Comparison of ENCODE assay signal across 10 cellular contexts in genomic region chr17:1592751-1593629, GRCh38. TPM values are rescaled to one million over a fixed set of nuclear protein-coding genes. Genes with fewer than 3 reads are reported as not detected.
DNase-seq lines count a peak whose midpoint lies in the region; ATAC-seq and TF ChIP-seq lines count a peak whose summit lies in the region.
"Had no signal": no experiment of that assay in that cellular context is flagged by ENCODE, and none has a peak within 500 bp of the region (broad histone marks: within the 10 kb centered on the region; RNA-seq: fewer than 3 reads in every experiment).

No MANE protein-coding gene starts in this region.

- intact Hi-C loops in Calu3 (cut with micrococcal nuclease; ENCODE audit: unreplicated experiment): no loop called here

- H2AFZ ChIP-seq in GM23338: no peak overlapping the region

- DNase-seq in GM23338 (ENCODE audit: low spot score) (no peak), naive B cell (peak; percentile 96), KBM-7 (no peak), Calu3 (no peak), endodermal cell (no peak)
- DNase-seq in Jurkat, Clone E6-1 (ENCODE audit: low read depth, low spot score): peak; percentile 96
- DNase-seq: left ventricle myocardium inferior had no signal

- peaks cover 5% of the 10 kb centered on the region; the same call in 1 of the 2 replicates for H3F3A ChIP-seq in GM23338 (replicated peaks; ENCODE audit: low read depth)

- H3K27me3 ChIP-seq in GM23338 (ENCODE audit: insufficient read depth) (no peaks in the 10 kb centered on the region), endodermal cell (ENCODE audit: control insufficient read depth, insufficient read depth, low read length, poor library complexity, severe bottlenecking) (peaks cover 79% of the 10 kb centered on the region)
- H3K27me3 ChIP-seq: SJSA1 had no signal

- no peak overlapping the region for H3K9ac ChIP-seq in endodermal cell (ENCODE audit: extremely low read depth, low read length, poor library complexity, severe bottlenecking)

- peaks cover 9% of the 10 kb centered on the region for H3K27me3 Mint-ChIP-seq in GM23338 (ENCODE audit: insufficient read depth, low read depth, poor library complexity)
- H3K27me3 Mint-ChIP-seq in naive B cell: no peaks in the 10 kb centered on the region
- H3K27me3 Mint-ChIP-seq in Calu3 (ENCODE audit: unreplicated experiment): no peaks in the 10 kb centered on the region
- H3K27me3 Mint-ChIP-seq in endodermal cell (ENCODE audit: insufficient read depth): peaks cover 92% of the 10 kb centered on the region

- 89 to 91% methylated on average over 20 to 25 of the region's 25 CpGs for WGBS in endodermal cell (ENCODE audit: insufficient coverage in 1 of 2, insufficient read length in 1 of 2), 2 experiments

- H3K36me3 ChIP-seq in GM23338 (ENCODE audit: insufficient read depth) (no peaks in the 10 kb centered on the region), endodermal cell (ENCODE audit: control insufficient read depth, insufficient read depth, low read length) (no peaks in the 10 kb centered on the region)
- H3K36me3 ChIP-seq: left ventricle myocardium inferior, SJSA1 had no signal

- H3K36me3 Mint-ChIP-seq in GM23338 (ENCODE audit: low read depth): no peaks in the 10 kb centered on the region; the same call in 2 of the 3 replicates
- H3K36me3 Mint-ChIP-seq in naive B cell: no peaks in the 10 kb centered on the region
- H3K36me3 Mint-ChIP-seq in Calu3 (ENCODE audit: insufficient read depth, unreplicated experiment): no peaks in the 10 kb centered on the region
- peaks cover 8% of the 10 kb centered on the region for H3K36me3 Mint-ChIP-seq in endodermal cell (ENCODE audit: low read depth)

- no peaks in the 10 kb centered on the region for H3K9me3 ChIP-seq in endodermal cell (ENCODE audit: control insufficient read depth, low read length)
- H3K9me3 ChIP-seq: left ventricle myocardium inferior, SJSA1 had no signal

- TF ChIP-seq CTCF in GM23338 (conservative IDR thresholded peaks at IDR 0.05; ENCODE audit: low read depth in 2 of 2): no peak
- no peak for TF ChIP-seq CTCF in Calu3 (IDR thresholded peaks at IDR 0.05; ENCODE audit: unreplicated experiment)
- no peak for TF ChIP-seq CTCF in endodermal cell (conservative IDR thresholded peaks at IDR 0.05)

- in situ Hi-C loops in KBM-7 (cut with MboI; ENCODE audit: low pct_unique_long_range_greater_than_20kb, low sequenced_read_pairs): no loop called here

- H3K4me3 Mint-ChIP-seq in GM23338 (no peak overlapping the region), naive B cell (peak overlapping the region; percentile 75 to 92 (median 86)), Calu3 (ENCODE audit: low read depth, unreplicated experiment) (no peak overlapping the region), endodermal cell (no peak overlapping the region)

- no TSS peak for BruUV-seq in Calu3 (replicated peaks; lab: Mats Ljungman, UMichigan)

- H3K4me1 ChIP-seq in GM23338 (ENCODE audit: insufficient read depth): no peaks in the 10 kb centered on the region; the same call in 1 of the 2 replicates
- H3K4me1 ChIP-seq in endodermal cell (ENCODE audit: control insufficient read depth, insufficient read depth, low read length): peaks cover 9% of the 10 kb centered on the region

- no peak overlapping the region for H3K27ac Mint-ChIP-seq in GM23338
- peak overlapping the region; percentile 93 to 100 (median 98) for H3K27ac Mint-ChIP-seq in naive B cell
- no peak overlapping the region for H3K27ac Mint-ChIP-seq in Calu3 (ENCODE audit: unreplicated experiment)
- H3K27ac Mint-ChIP-seq in endodermal cell: no peak overlapping the region

- H3K79me2 ChIP-seq in GM23338 (replicated peaks; ENCODE audit: insufficient read depth): no peaks in the 10 kb centered on the region

- no peak overlapping the region for H3K4me2 ChIP-seq in GM23338

- ATAC-seq in GM18861 (IDR thresholded peaks at IDR 0.05; ENCODE audit: unreplicated experiment) (peak; percentile 58), GM23338 (no peak), naive B cell (ENCODE audit: low read depth in 2 of 2) (peak; percentile 90 to 92), GM19328 (IDR thresholded peaks at IDR 0.05; ENCODE audit: unreplicated experiment) (no peak)

- peak overlapping the region; percentile 63; the same call in 1 of the 2 replicates for H3K27ac ChIP-seq in GM23338 (ENCODE audit: low read depth)
- H3K27ac ChIP-seq in endodermal cell (ENCODE audit: low read depth, low read length): no peak overlapping the region
- H3K27ac ChIP-seq: left ventricle myocardium inferior, SJSA1 had no signal

- H4K20me1 ChIP-seq in GM23338 (replicated peaks; ENCODE audit: insufficient read depth): no peaks in the 10 kb centered on the region

- CTCF ChIA-PET in Calu3 (lab: Charles Lee): no interaction called here

- H3K9me3 Mint-ChIP-seq in GM23338: no peaks in the 10 kb centered on the region
- H3K9me3 Mint-ChIP-seq in naive B cell: no peaks in the 10 kb centered on the region
- H3K9me3 Mint-ChIP-seq in Calu3 (ENCODE audit: low read depth, unreplicated experiment): no peaks in the 10 kb centered on the region
- no peaks in the 10 kb centered on the region for H3K9me3 Mint-ChIP-seq in endodermal cell

- H3K4me1 Mint-ChIP-seq in GM23338 (peaks cover 15% of the 10 kb centered on the region), naive B cell (peaks cover 18 to 34% (median 26%) of the 10 kb centered on the region in 3 donors), Calu3 (ENCODE audit: low read depth, unreplicated experiment) (no peaks in the 10 kb centered on the region), endodermal cell (peaks cover 4% of the 10 kb centered on the region)

- H3K4me3 ChIP-seq in GM23338 (no peak overlapping the region), endodermal cell (ENCODE audit: low read length) (no peak overlapping the region)
- H3K4me3 ChIP-seq in Jurkat, Clone E6-1 (ENCODE audit: low read length): peak overlapping the region; percentile 45
- H3K4me3 ChIP-seq: left ventricle myocardium inferior, SJSA1 had no signal

- H3K9me2 ChIP-seq in GM23338 (ENCODE audit: insufficient read depth): no peaks in the 10 kb centered on the region

TF ChIP-seq in GM23338, 12 proteins besides CTCF, POLR2A, EP300 and RAD21 (continues in another document):
- TF ChIP-seq EZH2 (IDR thresholded peaks at IDR 0.05; ENCODE audit: low read depth, unreplicated experiment): no peak
- no peak for TF ChIP-seq REST (IDR thresholded peaks at IDR 0.05; ENCODE audit: unreplicated experiment)
- TF ChIP-seq JUNB (IDR thresholded peaks at IDR 0.05; ENCODE audit: unreplicated experiment): no peak

RNA-seq across cellular contexts. Expression of gene PITPNA, which starts 30.4 kb away (rescaled TPM):
- total RNA-seq in GM23338 (2014; rRNA removed; shearing (Covaris generic)): 24.2 and 28.1 TPM in 2 replicates
- polyA plus RNA-seq in GM23338 (2016; fragmentation: Nextera tagmentation; extraction: Ambion mirVana): 13.0 and 14.2 TPM in 2 replicates
- 82.6 TPM for polyA plus RNA-seq in Jurkat, Clone E6-1 (2012; ENCODE audit: insufficient read depth, insufficient read length)
- polyA plus RNA-seq in naive B cell (ENCODE audit: low read depth in 6 of 6): 10 to 100 TPM; 25.2 to 44.0 (median 35.2) TPM
- 52.0 and 59.4 TPM in 2 replicates for total RNA-seq in Calu3 (2022)
- total RNA-seq in endodermal cell: 10 to 100 TPM; 62.6 TPM
- 43.6 TPM for polyA plus RNA-seq in endodermal cell (2013, experiment 1 of 2)
- 42.3 TPM for polyA plus RNA-seq in endodermal cell (2013, experiment 2 of 2)

RNA-seq across cellular contexts. Expression of gene SLC43A2, which starts 35.6 kb away (rescaled TPM):
- 7.1 and 9.8 TPM in 2 replicates for total RNA-seq in GM23338 (2014; rRNA removed; shearing (Covaris generic))
- polyA plus RNA-seq in GM23338 (2016; fragmentation: Nextera tagmentation; extraction: Ambion mirVana): 2.2 and 2.5 TPM in 2 replicates
- 5.2 TPM for polyA plus RNA-seq in Jurkat, Clone E6-1 (2012; ENCODE audit: insufficient read depth, insufficient read length)
- 10 to 100 TPM; 18.4 to 36.4 (median 29.1) TPM for polyA plus RNA-seq in naive B cell (ENCODE audit: low read depth in 6 of 6)
- 3.3 TPM in 2 replicates for total RNA-seq in Calu3 (2022)
- total RNA-seq in endodermal cell: 10 to 100 TPM; 14.0 to 18.6 TPM
- 11.6 TPM for polyA plus RNA-seq in endodermal cell (2013, experiment 1 of 2)
- polyA plus RNA-seq in endodermal cell (2013, experiment 2 of 2): 10.1 TPM

RNA-seq across cellular contexts. Expression of gene SCARF1, which starts 52.5 kb away (rescaled TPM):
- total RNA-seq in GM23338 (2014; rRNA removed; shearing (Covaris generic)): 1.0 and 1.6 TPM in 2 replicates
- polyA plus RNA-seq in GM23338 (2016; fragmentation: Nextera tagmentation; extraction: Ambion mirVana) (0.63 and 0.76 TPM in 2 replicates), naive B cell (ENCODE audit: low read depth in 6 of 6) (under 1 TPM in 2 of 6 donors, not detected in 4; 0.13 to 0.32 TPM)
- not detected for polyA plus RNA-seq in Jurkat, Clone E6-1 (2012; ENCODE audit: insufficient read depth, insufficient read length)
- total RNA-seq in Calu3 (2022) (0.14 and 0.37 TPM in 2 replicates), endodermal cell (under 1 TPM; 0.75 to 0.89 TPM)
- polyA plus RNA-seq in endodermal cell (2013, experiment 1 of 2): 0.96 TPM
- polyA plus RNA-seq in endodermal cell (2013, experiment 2 of 2): 1.2 TPM

RNA-seq across cellular contexts. Expression of gene RILP, which starts 56.7 kb away (rescaled TPM):
- total RNA-seq in GM23338 (2014; rRNA removed; shearing (Covaris generic)): 9.2 and 17.4 TPM in 2 replicates
- polyA plus RNA-seq in GM23338 (2016; fragmentation: Nextera tagmentation; extraction: Ambion mirVana) (8.6 and 10.8 TPM in 2 replicates), naive B cell (ENCODE audit: low read depth in 6 of 6) (1 to 10 TPM in 4 of 6 donors, under 1 TPM in 1, not detected in 1; 0.97 to 1.9 (median 1.3) TPM)
- polyA plus RNA-seq in Jurkat, Clone E6-1 (2012; ENCODE audit: insufficient read depth, insufficient read length): 9.7 TPM
- total RNA-seq in Calu3 (2022) (1.8 and 3.2 TPM in 2 replicates), endodermal cell (1 to 10 TPM; 1.1 to 3.1 TPM)
- polyA plus RNA-seq in endodermal cell (2013, experiment 1 of 2): 3.6 TPM
- polyA plus RNA-seq in endodermal cell (2013, experiment 2 of 2): 2.6 TPM

Comparison
In these comparisons a context has a peak if more than half of its experiments do, and no peak if none do; other contexts are left out.
1. ATAC-seq: peak in GM18861 (single experiment) and naive B cell (2 of 2); none in GM23338 (single experiment) and GM19328 (single experiment).
2. DNase-seq: peak in Jurkat, Clone E6-1 (single experiment) and naive B cell (single experiment); none in GM23338 (single experiment), KBM-7 (single experiment), Calu3 (single experiment) and endodermal cell (single experiment).
3. H3K27ac Mint-ChIP-seq: peak in naive B cell (6 of 6); none in GM23338 (single experiment), Calu3 (single experiment) and endodermal cell (single experiment).
4. H3K4me3 Mint-ChIP-seq: peak in naive B cell (8 of 8); none in GM23338 (single experiment), Calu3 (single experiment) and endodermal cell (single experiment).